1 cellular context compared by ENCODE assay signal in the genomic region with DNA sequence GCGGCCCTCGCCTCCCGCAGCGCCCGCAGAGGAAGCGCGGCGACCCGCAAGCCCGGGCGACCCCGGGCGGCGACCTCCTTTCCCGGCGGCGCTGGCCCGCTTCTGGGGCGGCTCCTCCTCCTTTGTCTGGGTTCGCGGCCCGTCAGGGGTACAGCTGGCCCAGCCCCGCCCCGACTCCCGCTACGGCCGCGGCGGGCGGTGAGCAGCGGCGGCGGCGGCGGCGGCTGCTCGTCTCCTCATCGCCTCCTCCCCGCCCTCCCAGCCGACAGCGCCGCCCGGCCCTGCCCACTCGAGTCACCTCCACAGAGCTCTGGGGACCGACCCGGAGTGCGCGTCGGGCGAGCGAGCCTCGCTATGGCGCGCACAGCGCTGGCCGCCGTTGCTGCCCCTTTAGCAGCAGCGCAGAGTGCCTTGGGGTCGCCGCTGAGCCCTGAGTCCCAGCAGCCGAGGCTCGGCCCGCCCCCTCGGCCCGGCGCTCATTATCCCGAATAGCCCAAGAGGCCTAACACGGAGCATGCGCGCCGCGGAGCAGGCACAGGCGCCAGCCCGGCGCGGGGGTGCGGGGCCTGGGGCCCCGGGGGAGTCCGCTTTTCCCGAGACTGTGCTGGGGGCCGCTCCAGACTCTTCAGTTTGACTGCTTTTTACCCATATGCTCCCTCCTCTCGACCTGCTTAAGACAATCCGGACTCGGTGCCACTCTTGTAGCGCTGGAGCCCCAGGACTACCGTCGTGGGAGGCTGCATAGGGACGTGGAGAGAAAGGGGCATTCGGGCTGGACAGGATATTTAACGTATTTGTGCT.
TF ChIP-seq lines count a peak whose summit lies in the region.

TSS of gene SOS2 (minus strand) at position 104 of the 801 bp plus-strand sequence. CDS start 295 bp downstream, outside the sequence.

TF ChIP-seq in HepG2, 621 proteins besides CTCF, POLR2A, EP300 and RAD21 (continued from another document and continues in another):
- TF ChIP-seq, protein P1, sequence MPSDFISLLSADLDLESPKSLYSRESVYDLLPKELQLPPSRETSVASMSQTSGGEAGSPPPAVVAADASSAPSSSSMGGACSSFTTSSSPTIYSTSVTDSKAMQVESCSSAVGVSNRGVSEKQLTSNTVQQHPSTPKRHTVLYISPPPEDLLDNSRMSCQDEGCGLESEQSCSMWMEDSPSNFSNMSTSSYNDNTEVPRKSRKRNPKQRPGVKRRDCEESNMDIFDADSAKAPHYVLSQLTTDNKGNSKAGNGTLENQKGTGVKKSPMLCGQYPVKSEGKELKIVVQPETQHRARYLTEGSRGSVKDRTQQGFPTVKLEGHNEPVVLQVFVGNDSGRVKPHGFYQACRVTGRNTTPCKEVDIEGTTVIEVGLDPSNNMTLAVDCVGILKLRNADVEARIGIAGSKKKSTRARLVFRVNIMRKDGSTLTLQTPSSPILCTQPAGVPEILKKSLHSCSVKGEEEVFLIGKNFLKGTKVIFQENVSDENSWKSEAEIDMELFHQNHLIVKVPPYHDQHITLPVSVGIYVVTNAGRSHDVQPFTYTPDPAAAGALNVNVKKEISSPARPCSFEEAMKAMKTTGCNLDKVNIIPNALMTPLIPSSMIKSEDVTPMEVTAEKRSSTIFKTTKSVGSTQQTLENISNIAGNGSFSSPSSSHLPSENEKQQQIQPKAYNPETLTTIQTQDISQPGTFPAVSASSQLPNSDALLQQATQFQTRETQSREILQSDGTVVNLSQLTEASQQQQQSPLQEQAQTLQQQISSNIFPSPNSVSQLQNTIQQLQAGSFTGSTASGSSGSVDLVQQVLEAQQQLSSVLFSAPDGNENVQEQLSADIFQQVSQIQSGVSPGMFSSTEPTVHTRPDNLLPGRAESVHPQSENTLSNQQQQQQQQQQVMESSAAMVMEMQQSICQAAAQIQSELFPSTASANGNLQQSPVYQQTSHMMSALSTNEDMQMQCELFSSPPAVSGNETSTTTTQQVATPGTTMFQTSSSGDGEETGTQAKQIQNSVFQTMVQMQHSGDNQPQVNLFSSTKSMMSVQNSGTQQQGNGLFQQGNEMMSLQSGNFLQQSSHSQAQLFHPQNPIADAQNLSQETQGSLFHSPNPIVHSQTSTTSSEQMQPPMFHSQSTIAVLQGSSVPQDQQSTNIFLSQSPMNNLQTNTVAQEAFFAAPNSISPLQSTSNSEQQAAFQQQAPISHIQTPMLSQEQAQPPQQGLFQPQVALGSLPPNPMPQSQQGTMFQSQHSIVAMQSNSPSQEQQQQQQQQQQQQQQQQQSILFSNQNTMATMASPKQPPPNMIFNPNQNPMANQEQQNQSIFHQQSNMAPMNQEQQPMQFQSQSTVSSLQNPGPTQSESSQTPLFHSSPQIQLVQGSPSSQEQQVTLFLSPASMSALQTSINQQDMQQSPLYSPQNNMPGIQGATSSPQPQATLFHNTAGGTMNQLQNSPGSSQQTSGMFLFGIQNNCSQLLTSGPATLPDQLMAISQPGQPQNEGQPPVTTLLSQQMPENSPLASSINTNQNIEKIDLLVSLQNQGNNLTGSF (CRISPR knock-in tag; IDR thresholded peaks at IDR 0.05): no peak
- TF ChIP-seq SRSF1 (optimal IDR thresholded peaks at IDR 0.05; ENCODE audit: low read depth, low read length) (no peak), SRSF9 (IDR thresholded peaks at IDR 0.05; ENCODE audit: borderline replicate concordance, insufficient read depth, low read depth, low read length, poor library complexity, severe bottlenecking) (no peak), ZHX2 (IDR thresholded peaks at IDR 0.05; ENCODE audit: low read depth) (no peak), ZHX2 (CRISPR knock-in tag; IDR thresholded peaks at IDR 0.05; ENCODE audit: borderline replicate concordance) (peak; percentile 46; the same call in 1 of the 2 replicates), NFIC (IDR thresholded peaks at IDR 0.05; ENCODE audit: low read length) (no peak), ZSCAN21 (CRISPR knock-in tag; IDR thresholded peaks at IDR 0.05; ENCODE audit: borderline replicate concordance) (peak; percentile 77; the same call in 1 of the 2 replicates), U2AF1 (optimal IDR thresholded peaks at IDR 0.05; ENCODE audit: low read depth, low read length) (no peak), PRDM10 (CRISPR knock-in tag; IDR thresholded peaks at IDR 0.05; ENCODE audit: low read depth) (no peak; the same call in 1 of the 2 replicates), BORCS8-MEF2B (CRISPR knock-in tag; IDR thresholded peaks at IDR 0.05) (no peak; the same call in 1 of the 2 replicates), ZNF331 (CRISPR knock-in tag; IDR thresholded peaks at IDR 0.05) (no peak; the same call in 1 of the 2 replicates), SAFB2 (CRISPR knock-in tag; IDR thresholded peaks at IDR 0.05; ENCODE audit: borderline replicate concordance, low read depth) (peak; percentile 74; the same call in 1 of the 2 replicates), JUNB (CRISPR knock-in tag; IDR thresholded peaks at IDR 0.05; ENCODE audit: borderline replicate concordance) (no peak), ATF2 (CRISPR knock-in tag; IDR thresholded peaks at IDR 0.05) (peak; percentile 45; the same call in 1 of the 2 replicates)
- TF ChIP-seq, protein P2, sequence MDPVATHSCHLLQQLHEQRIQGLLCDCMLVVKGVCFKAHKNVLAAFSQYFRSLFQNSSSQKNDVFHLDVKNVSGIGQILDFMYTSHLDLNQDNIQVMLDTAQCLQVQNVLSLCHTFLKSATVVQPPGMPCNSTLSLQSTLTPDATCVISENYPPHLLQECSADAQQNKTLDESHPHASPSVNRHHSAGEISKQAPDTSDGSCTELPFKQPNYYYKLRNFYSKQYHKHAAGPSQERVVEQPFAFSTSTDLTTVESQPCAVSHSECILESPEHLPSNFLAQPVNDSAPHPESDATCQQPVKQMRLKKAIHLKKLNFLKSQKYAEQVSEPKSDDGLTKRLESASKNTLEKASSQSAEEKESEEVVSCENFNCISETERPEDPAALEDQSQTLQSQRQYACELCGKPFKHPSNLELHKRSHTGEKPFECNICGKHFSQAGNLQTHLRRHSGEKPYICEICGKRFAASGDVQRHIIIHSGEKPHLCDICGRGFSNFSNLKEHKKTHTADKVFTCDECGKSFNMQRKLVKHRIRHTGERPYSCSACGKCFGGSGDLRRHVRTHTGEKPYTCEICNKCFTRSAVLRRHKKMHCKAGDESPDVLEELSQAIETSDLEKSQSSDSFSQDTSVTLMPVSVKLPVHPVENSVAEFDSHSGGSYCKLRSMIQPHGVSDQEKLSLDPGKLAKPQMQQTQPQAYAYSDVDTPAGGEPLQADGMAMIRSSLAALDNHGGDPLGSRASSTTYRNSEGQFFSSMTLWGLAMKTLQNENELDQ (CRISPR knock-in tag; IDR thresholded peaks at IDR 0.05; ENCODE audit: borderline replicate concordance): no peak
